In genomic region chr11:75642402-75643113, GRCh38 we compare ENCODE assay signal across 24 cellular contexts. TPM values are rescaled to one million over a fixed set of nuclear protein-coding genes. Genes with fewer than 3 reads are reported as not detected.
DNase-seq lines count a peak whose midpoint lies in the region; ATAC-seq, FAIRE-seq and TF ChIP-seq lines count a peak whose summit lies in the region.
"Had no signal": no experiment of that assay in that cellular context is flagged by ENCODE, and none has a peak within 500 bp of the region (broad histone marks: within the 10 kb centered on the region; RNA-seq: fewer than 3 reads in every experiment).

No MANE protein-coding gene starts in this region.

- no peaks in the 10 kb centered on the region for H3K79me2 ChIP-seq in SK-N-SH (ENCODE audit: insufficient read depth)

- H3K36me3 ChIP-seq in SK-N-SH (replicated peaks in 1 of 2; ENCODE audit: control insufficient read depth in 1 of 2, insufficient read depth in 2 of 2, low read length in 1 of 2), result peaks cover 0 to 3% of the 10 kb centered on the region in 2 experiments
- H3K36me3 ChIP-seq: BE2C had no signal

- no peak for TF ChIP-seq RAD21 in SK-N-SH (IDR thresholded peaks at IDR 0.05; ENCODE audit: low read length)

- ATAC-seq in SK-N-SH treated with all-trans-retinoic acid at 6 μM for 48 hours (no peak), HG02970 (IDR thresholded peaks at IDR 0.05; ENCODE audit: low FRiP score, unreplicated experiment) (no peak)
- ATAC-seq: HCT116 had no signal

- peak; percentile 33 for FAIRE-seq in GM12891 (lab: Jason Lieb, UNC)
- FAIRE-seq: A204.1, G401.6 had no signal

- peaks cover 18 to 46% of the 10 kb centered on the region in 2 experiments; a peak in 3 of 4 replicates for H3K4me1 ChIP-seq in SK-N-SH (ENCODE audit: control insufficient read depth in 1 of 2, insufficient read depth in 2 of 2, low read depth in 1 of 2, low read length in 1 of 2)

- no peak overlapping the region for H2AFZ ChIP-seq in SK-N-SH (ENCODE audit: low read depth)

- TF ChIP-seq POLR2A in GM12891 (IDR thresholded peaks at IDR 0.05; ENCODE audit: low read depth, low read length), result no peak

- CTCF ChIA-PET in SK-N-SH (lab: Yijun Ruan, JAX), result interaction anchor here (1.5 kb wide), 1 partner anchor 13 kb away, joined by 6 read pairs; no protein-coding TSS in a partner anchor

- no peak overlapping the region for H3K9ac ChIP-seq in SK-N-SH

- H3K27ac ChIP-seq in SK-N-SH (ENCODE audit: low read depth in 2 of 2, low read length in 1 of 2), result peak overlapping the region in 1 of 2 experiments; percentile 55; a peak in 2 of 4 replicates

- H3K9me2 ChIP-seq in SK-N-SH, result no peaks in the 10 kb centered on the region

- H3K4me2 ChIP-seq in SK-N-SH, result no peak overlapping the region

- no peak overlapping the region for H3K4me3 ChIP-seq in SK-N-SH (ENCODE audit: low read depth in 2 of 2, low read length in 1 of 2)

- no peaks in the 10 kb centered on the region for H4K20me1 ChIP-seq in SK-N-SH (ENCODE audit: insufficient read depth)

- TF ChIP-seq CTCF in SK-N-SH (IDR thresholded peaks at IDR 0.05), result no peak

- 89% methylated on average over 2 of the region's 2 CpGs for WGBS in SK-N-SH (ENCODE audit: low lambda C conversion rate)

- TF ChIP-seq EP300 in SK-N-SH (IDR thresholded peaks at IDR 0.05; ENCODE audit: borderline replicate concordance in 1 of 2, low read depth in 1 of 2, low read length in 1 of 2), result no peak

- no peak for DNase-seq in SK-N-SH
- no peak for DNase-seq in GM12891 (ENCODE audit: insufficient read length, low spot score)
- peak; percentile 57 for DNase-seq in OCI-M1 (lab: John Stamatoyannopoulos, UW)
- peak; percentile 36 for DNase-seq in pons (ENCODE audit: low spot score)
- no peak for DNase-seq in islet precursor cell
- DNase-seq: BE2C; CD4-positive, CD25-positive, alpha-beta regulatory T cell; GOT3; Kasumi-1; MM.1S; NCI-H1048; NCI-H1417 treated with DMSO at 0.1 percent for 48 hours; NCI-H187; NCI-H226; NCI-H524; NCI-H82; RPMI8226; SIG-M5; T-helper 1 cell had no signal

- H3F3A ChIP-seq in SK-N-SH (replicated peaks; ENCODE audit: insufficient read depth), result no peaks in the 10 kb centered on the region

- no peaks in the 10 kb centered on the region for H3K27me3 ChIP-seq in SK-N-SH (ENCODE audit: insufficient read depth)
- H3K27me3 ChIP-seq: BE2C had no signal

- POLR2A ChIA-PET in SK-N-SH (lab: Yijun Ruan, JAX), result no interaction called here

- no peaks in the 10 kb centered on the region for H3K9me3 ChIP-seq in SK-N-SH
- H3K9me3 ChIP-seq: BE2C had no signal

TF ChIP-seq in SK-N-SH, 30 proteins besides CTCF, POLR2A, EP300 and RAD21:
- TF ChIP-seq SIN3A (IDR thresholded peaks at IDR 0.05; ENCODE audit: borderline replicate concordance, low read depth, low read length) (no peak), FOXM1 (IDR thresholded peaks at IDR 0.05; ENCODE audit: low read depth) (no peak), ELF1 (IDR thresholded peaks at IDR 0.05) (no peak), TAF1 (IDR thresholded peaks at IDR 0.05; ENCODE audit: borderline replicate concordance, low read depth, low read length) (no peak), RCOR1 (IDR thresholded peaks at IDR 0.05; ENCODE audit: low read length) (no peak), NFIC (IDR thresholded peaks at IDR 0.05; ENCODE audit: borderline replicate concordance) (0 out of 2 replicates have a peak, but pooled peaks have one; percentile 7)

TF ChIP-seq in SK-N-SH treated with all-trans-retinoic acid at 6 μM for 48 hours, 23 proteins besides CTCF, POLR2A, EP300 and RAD21 (continues in another document):
- no peak for TF ChIP-seq CSDC2 (CRISPR knock-in tag; IDR thresholded peaks at IDR 0.05)
- TF ChIP-seq GLIS3 (CRISPR knock-in tag; IDR thresholded peaks at IDR 0.05), result no peak
- TF ChIP-seq BACH2 (CRISPR knock-in tag; IDR thresholded peaks at IDR 0.05; ENCODE audit: borderline replicate concordance), result no peak
- TF ChIP-seq ESRRG (CRISPR knock-in tag; IDR thresholded peaks at IDR 0.05), result no peak
- TF ChIP-seq PATZ1 (CRISPR knock-in tag; IDR thresholded peaks at IDR 0.05; ENCODE audit: borderline replicate concordance), result no peak
- no peak for TF ChIP-seq ISL1 (CRISPR knock-in tag; IDR thresholded peaks at IDR 0.05)
- TF ChIP-seq ZFP3 (CRISPR knock-in tag; IDR thresholded peaks at IDR 0.05), result no peak
- TF ChIP-seq TCF4 (CRISPR knock-in tag; IDR thresholded peaks at IDR 0.05; ENCODE audit: borderline replicate concordance), result no peak
- TF ChIP-seq ZNF70 (CRISPR knock-in tag; IDR thresholded peaks at IDR 0.05), result no peak
- TF ChIP-seq OSR1 (CRISPR knock-in tag; IDR thresholded peaks at IDR 0.05), result no peak
- no peak for TF ChIP-seq CSRNP3 (CRISPR knock-in tag; IDR thresholded peaks at IDR 0.05)
- TF ChIP-seq ZC3H10 (CRISPR knock-in tag; IDR thresholded peaks at IDR 0.05), result no peak
- no peak for TF ChIP-seq SNAI2 (CRISPR knock-in tag; IDR thresholded peaks at IDR 0.05)

TF ChIP-seq in GM12891, 5 proteins besides CTCF, POLR2A, EP300 and RAD21:
- TF ChIP-seq TAF1 (IDR thresholded peaks at IDR 0.05; ENCODE audit: low read depth, low read length) (no peak), POU2F2 (IDR thresholded peaks at IDR 0.05; ENCODE audit: low read depth, low read length) (no peak), PAX5 (IDR thresholded peaks at IDR 0.05; ENCODE audit: insufficient read depth, low read length, severe bottlenecking) (no peak), SPI1 (IDR thresholded peaks at IDR 0.05; ENCODE audit: low read depth, low read length) (no peak), POLR2AphosphoS5 (IDR thresholded peaks at IDR 0.05; ENCODE audit: low read depth, low read length) (no peak)

RNA-seq across cellular contexts. Expression of gene MAP6, which starts 26.3 kb away (rescaled TPM):
- polyA plus RNA-seq in SK-N-SH (2012; rRNA removed), result 11.1 and 13.1 TPM in 2 replicates
- polyA plus RNA-seq in SK-N-SH (2012; cell fraction: cytosol; rRNA removed), result 7.3 and 9.7 TPM in 2 replicates
- polyA plus RNA-seq in SK-N-SH (2012; cell fraction: nucleus; rRNA removed), result 35.8 and 41.5 TPM in 2 replicates
- 0.01 TPM for polyA plus RNA-seq in GM12891 (2012; ENCODE audit: low read depth, missing spikeins)
- polyA plus RNA-seq: CD4-positive, CD25-positive, alpha-beta regulatory T cell had no signal

Comparison
In these comparisons a context has a peak if more than half of its experiments do, and no peak if none do; other contexts are left out.
1. DNase-seq: peak in OCI-M1 (single experiment) and pons (single experiment); none in SK-N-SH (single experiment), GM12891 (single experiment) and islet precursor cell (single experiment).